8 cellular contexts compared by ENCODE assay signal in the genomic region with DNA sequence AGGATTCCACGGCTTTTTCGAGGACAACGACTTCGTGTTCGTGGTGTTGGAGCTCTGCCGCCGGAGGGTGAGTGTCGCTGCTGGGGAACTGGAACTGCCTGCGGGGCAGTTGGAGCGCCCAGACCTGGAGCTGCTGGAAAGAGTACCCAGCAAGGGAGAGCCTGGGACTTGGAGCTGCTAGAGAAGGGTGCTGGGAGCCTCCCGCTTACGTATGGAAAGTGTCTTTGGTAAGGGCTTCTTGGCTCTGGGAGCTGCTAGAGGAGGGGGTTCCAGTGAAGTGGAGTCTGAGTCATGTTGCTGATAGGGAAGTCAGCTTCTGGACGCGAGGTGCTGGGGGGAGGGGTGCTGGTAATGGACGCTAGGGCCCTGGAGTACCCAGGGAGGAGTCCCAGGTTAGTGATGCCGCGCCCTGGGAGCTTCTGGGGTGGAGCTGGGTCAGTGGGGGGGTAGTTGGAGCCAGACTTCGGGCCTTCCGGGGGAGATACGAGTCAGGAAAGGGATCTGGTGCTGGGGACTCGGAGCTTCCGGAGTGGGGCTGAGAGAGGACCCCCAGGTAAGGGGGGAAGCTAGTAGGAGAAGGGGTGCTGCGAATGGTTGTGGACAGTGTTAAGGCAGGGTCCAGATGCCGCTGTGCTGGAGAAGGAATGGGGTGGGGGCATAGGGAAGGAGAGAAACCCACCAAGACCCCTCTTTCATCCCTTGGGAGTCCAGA. TPM values are rescaled to one million over a fixed set of nuclear protein-coding genes. Genes with fewer than 3 reads are reported as not detected.
DNase-seq lines count a peak whose midpoint lies in the region; ATAC-seq, FAIRE-seq and TF ChIP-seq lines count a peak whose summit lies in the region.

No MANE protein-coding gene starts in this region.

- H3K9ac ChIP-seq in SK-N-SH (peak overlapping the region; percentile 88), endothelial cell of umbilical vein (replicated peaks; ENCODE audit: extremely low read depth, insufficient read depth, low read length) (peak overlapping the region; percentile 47), neural progenitor cell (peak overlapping the region; percentile 67)

- CTCF ChIA-PET in SK-N-SH (lab: Yijun Ruan, JAX) (interaction anchor here (1.0 to 3.1 kb wide), 4 partner anchors 10 to 357 kb away, joined by 3 to 19 read pairs (median 6); a partner anchor contains a TSS), endothelial cell of umbilical vein (lab: Charles Lee) (interaction anchor here (0.8 to 4.5 kb wide), 5 partner anchors 10 to 331 kb away, joined by 3 to 21 read pairs (median 11); no protein-coding TSS in a partner anchor)

- no peaks in the 10 kb centered on the region for H3K9me2 ChIP-seq in SK-N-SH

- peak overlapping the region; percentile 73 to 77 for H3K4me3 ChIP-seq in SK-N-SH (ENCODE audit: low read depth in 2 of 2, low read length in 1 of 2)
- H3K4me3 ChIP-seq in endothelial cell of umbilical vein (replicated peaks in 1 of 3; ENCODE audit: insufficient read depth in 1 of 3, low read depth in 1 of 3, low read length in 3 of 3): peak overlapping the region; percentile 55 to 77 (median 68)
- H3K4me3 ChIP-seq in neural progenitor cell: peak overlapping the region; percentile 95

- 0 out of 2 replicates have a peak overlapping the region, but pooled peaks have one; percentile 67 for H2AFZ ChIP-seq in SK-N-SH (ENCODE audit: low read depth)
- H2AFZ ChIP-seq in endothelial cell of umbilical vein (ENCODE audit: low read depth, low read length): peak overlapping the region; percentile 1
- peak overlapping the region; percentile 56 for H2AFZ ChIP-seq in neural progenitor cell (replicated peaks)

- H3K27me3 Mint-ChIP-seq in neural progenitor cell (ENCODE audit: insufficient read depth, low read depth): peaks cover 6% of the 10 kb centered on the region

- peaks cover 68% of the 10 kb centered on the region for H3K79me2 ChIP-seq in SK-N-SH (ENCODE audit: insufficient read depth)
- peaks cover 55% of the 10 kb centered on the region for H3K79me2 ChIP-seq in endothelial cell of umbilical vein (ENCODE audit: control insufficient read depth, insufficient read depth, low read length)
- peaks cover 57% of the 10 kb centered on the region for H3K79me2 ChIP-seq in neural progenitor cell (ENCODE audit: low read depth)

- ATAC-seq in GM21515 (IDR thresholded peaks at IDR 0.05; ENCODE audit: unreplicated experiment): no peak

- no peak for TF ChIP-seq EP300 in SK-N-SH (IDR thresholded peaks at IDR 0.05; ENCODE audit: borderline replicate concordance in 1 of 2, low read depth in 1 of 2, low read length in 1 of 2)

- TF ChIP-seq RAD21 in SK-N-SH (IDR thresholded peaks at IDR 0.05; ENCODE audit: low read length): no peak

- peaks cover 28 to 31% of the 10 kb centered on the region in 2 experiments for H3K36me3 ChIP-seq in SK-N-SH (replicated peaks in 1 of 2; ENCODE audit: control insufficient read depth in 1 of 2, insufficient read depth in 2 of 2, low read length in 1 of 2)
- peaks cover 19 to 20% of the 10 kb centered on the region in 2 experiments for H3K36me3 ChIP-seq in endothelial cell of umbilical vein (ENCODE audit: control insufficient read depth in 2 of 2, extremely low read depth in 1 of 2, insufficient read depth in 2 of 2, low read length in 2 of 2)
- peaks cover 4% of the 10 kb centered on the region for H3K36me3 ChIP-seq in neural progenitor cell

- no peaks in the 10 kb centered on the region for H3K9me1 ChIP-seq in endothelial cell of umbilical vein (replicated peaks; ENCODE audit: control insufficient read depth, extremely low read depth, insufficient read depth, low read length)

- H4K20me1 ChIP-seq in SK-N-SH (ENCODE audit: insufficient read depth) (peaks cover 26% of the 10 kb centered on the region), endothelial cell of umbilical vein (replicated peaks; ENCODE audit: control insufficient read depth, extremely low read depth, insufficient read depth, low read length) (no peaks in the 10 kb centered on the region), neural progenitor cell (ENCODE audit: low read depth) (peaks cover 53% of the 10 kb centered on the region)

- intact Hi-C loops in endothelial cell of umbilical vein (cut with micrococcal nuclease): loop anchor here (2.0 kb wide), 1 partner anchor 39 kb away; a partner anchor contains a TSS

- H3K9me3 ChIP-seq in SK-N-SH (no peaks in the 10 kb centered on the region), endothelial cell of umbilical vein (replicated peaks; ENCODE audit: control insufficient read depth, insufficient read depth, low read length) (no peaks in the 10 kb centered on the region), neural progenitor cell (ENCODE audit: low read depth) (no peaks in the 10 kb centered on the region)

- H3K4me3 Mint-ChIP-seq in neural progenitor cell: peak overlapping the region; percentile 98

- peak overlapping the region; percentile 98 for H3K4me2 ChIP-seq in SK-N-SH
- peak overlapping the region; percentile 58 for H3K4me2 ChIP-seq in endothelial cell of umbilical vein (ENCODE audit: insufficient read depth, low read length)
- peak overlapping the region; percentile 85 for H3K4me2 ChIP-seq in neural progenitor cell

- H3K4me1 ChIP-seq in SK-N-SH (ENCODE audit: control insufficient read depth in 1 of 2, insufficient read depth in 2 of 2, low read depth in 1 of 2, low read length in 1 of 2) (peaks cover 17 to 25% of the 10 kb centered on the region in 2 experiments; a peak in 2 of 4 replicates), endothelial cell of umbilical vein (ENCODE audit: control insufficient read depth, extremely low read depth, insufficient read depth, low read length) (peaks cover 27% of the 10 kb centered on the region), neural progenitor cell (peaks cover 23% of the 10 kb centered on the region)

- 3% methylated on average over 15 of the region's 24 CpGs for WGBS in SK-N-SH (ENCODE audit: low lambda C conversion rate)

- DNase-seq in NCI-H2081 (lab: John Stamatoyannopoulos, UW): peak; percentile 18 to 38
- no peak for DNase-seq in NCI-H2081 treated with DMSO at 0.1 percent for 48 hours (lab: John Stamatoyannopoulos, UW)
- DNase-seq in HT-29 (ENCODE audit: low spot score): peak; percentile 68
- DNase-seq in SK-N-SH: peak; percentile 71
- DNase-seq in endothelial cell of umbilical vein (ENCODE audit: low read depth, low spot score): peak; percentile 48
- peak; percentile 50 for DNase-seq in neural progenitor cell (ENCODE audit: low spot score)
- DNase-seq in NCI-H446 (lab: John Stamatoyannopoulos, UW): no peak

- H3F3A ChIP-seq in SK-N-SH (replicated peaks; ENCODE audit: insufficient read depth): peaks cover 11% of the 10 kb centered on the region
- H3F3A ChIP-seq in neural progenitor cell (ENCODE audit: low read depth): peaks cover 27% of the 10 kb centered on the region

- peak overlapping the region; percentile 85 for H3K27ac Mint-ChIP-seq in neural progenitor cell

- dilution Hi-C loops in endothelial cell of umbilical vein (cut with MboI; ENCODE audit: extremely low pct_ligation_motif_present, low sequenced_read_pairs): no loop called here

- peaks cover 25% of the 10 kb centered on the region for H3K4me1 Mint-ChIP-seq in neural progenitor cell

- H3K27me3 ChIP-seq in SK-N-SH (ENCODE audit: insufficient read depth) (no peaks in the 10 kb centered on the region), endothelial cell of umbilical vein (ENCODE audit: control insufficient read depth in 2 of 2, insufficient read depth in 2 of 2, low read length in 2 of 2) (no peaks in the 10 kb centered on the region), neural progenitor cell (no peaks in the 10 kb centered on the region)

- H3K9me3 Mint-ChIP-seq in neural progenitor cell: no peaks in the 10 kb centered on the region

- POLR2A ChIA-PET in SK-N-SH (lab: Yijun Ruan, JAX): interaction anchor here (0.7 to 2.0 kb wide), 3 partner anchors 10 to 358 kb away, joined by 3 to 9 read pairs (median 3); no protein-coding TSS in a partner anchor
- POLR2A ChIA-PET in endothelial cell of umbilical vein (lab: Charles Lee): interaction anchor here (0.9 kb wide), 1 partner anchor 38 kb away, joined by 3 read pairs; a partner anchor contains a TSS

- TF ChIP-seq CTCF in SK-N-SH (IDR thresholded peaks at IDR 0.05): no peak
- TF ChIP-seq CTCF in endothelial cell of umbilical vein (IDR thresholded peaks at IDR 0.05; ENCODE audit: extremely low read depth in 1 of 2, insufficient read depth in 1 of 2, low read depth in 1 of 2, low read length in 2 of 2): no peak
- TF ChIP-seq CTCF in neural progenitor cell (IDR thresholded peaks at IDR 0.05): no peak

- TF ChIP-seq POLR2A in endothelial cell of umbilical vein (IDR thresholded peaks at IDR 0.05; ENCODE audit: low read depth, low read length): no peak

- peak; percentile 49 for FAIRE-seq in endothelial cell of umbilical vein (lab: Jason Lieb, UNC)

- H3K27ac ChIP-seq in SK-N-SH (ENCODE audit: low read depth in 2 of 2, low read length in 1 of 2) (peak overlapping the region in 1 of 2 experiments; percentile 48; a peak in 2 of 4 replicates), endothelial cell of umbilical vein (ENCODE audit: insufficient read depth, low read depth, low read length) (peak overlapping the region; percentile 4), neural progenitor cell (no peak overlapping the region)

- peaks cover 29% of the 10 kb centered on the region for H3K36me3 Mint-ChIP-seq in neural progenitor cell

- BruUV-seq in endothelial cell of umbilical vein (replicated peaks; lab: Mats Ljungman, UMichigan): no TSS peak

RNA-seq across cellular contexts. Expression of a gene that starts 0.7 kb away (rescaled TPM):
- 90.6 and 99.6 TPM in 2 replicates for total RNA-seq in HT-29 (2014; rRNA removed; shearing (Covaris generic))
- polyA plus RNA-seq in SK-N-SH (2012; rRNA removed) (31.4 and 68.7 TPM in 2 replicates), endothelial cell of umbilical vein (94.9 and 111 TPM in 2 replicates)
- polyA plus RNA-seq in SK-N-SH (2012; cell fraction: cytosol; rRNA removed): 27.2 and 38.1 TPM in 2 replicates
- polyA plus RNA-seq in SK-N-SH (2012; cell fraction: nucleus; rRNA removed): 60.5 and 79.2 TPM in 2 replicates
- total RNA-seq in endothelial cell of umbilical vein (100 and 109 TPM in 2 replicates), neural progenitor cell (ENCODE audit: low replicate concordance) (93.5 and 105 TPM in 2 replicates)
- 89.5 and 108 TPM in 2 replicates for polyA plus RNA-seq in endothelial cell of umbilical vein (2011; cell fraction: cytosol; rRNA removed)
- polyA plus RNA-seq in endothelial cell of umbilical vein (2011; cell fraction: nucleus; rRNA removed): 67.3 and 75.8 TPM in 2 replicates
- polyA plus RNA-seq in endothelial cell of umbilical vein (2012): 48.4 and 101 TPM in 2 replicates
- polyA minus RNA-seq in endothelial cell of umbilical vein: 45.7 and 62.5 TPM in 2 replicates
- polyA minus RNA-seq in endothelial cell of umbilical vein (2011; cell fraction: cytosol; rRNA and poly(A)+ RNA removed): 128 TPM
- polyA minus RNA-seq in endothelial cell of umbilical vein (2011; cell fraction: nucleus; rRNA and poly(A)+ RNA removed): 21.6 and 24.9 TPM in 2 replicates

RNA-seq across cellular contexts. Expression of a gene that starts 33.6 kb away (rescaled TPM):
- 24.2 and 42.9 TPM in 2 replicates for total RNA-seq in HT-29 (2014; rRNA removed; shearing (Covaris generic))
- polyA plus RNA-seq in SK-N-SH (2012; rRNA removed): 0.03 TPM in 1 of 2 replicates, not detected in the other
- not detected in 2 replicates for polyA plus RNA-seq in SK-N-SH (2012; cell fraction: cytosol; rRNA removed)
- 0.07 TPM in 1 of 2 replicates, not detected in the other for polyA plus RNA-seq in SK-N-SH (2012; cell fraction: nucleus; rRNA removed)
- not detected in 2 replicates for total RNA-seq in endothelial cell of umbilical vein
- polyA plus RNA-seq in endothelial cell of umbilical vein: 0.15 TPM in 1 of 2 replicates, not detected in the other
- polyA plus RNA-seq in endothelial cell of umbilical vein (2011; cell fraction: cytosol; rRNA removed): not detected in 2 replicates
- 0.15 TPM in 1 of 2 replicates, not detected in the other for polyA plus RNA-seq in endothelial cell of umbilical vein (2011; cell fraction: nucleus; rRNA removed)
- not detected in 2 replicates for polyA plus RNA-seq in endothelial cell of umbilical vein (2012)
- 0.29 TPM in 1 of 2 replicates, not detected in the other for polyA minus RNA-seq in endothelial cell of umbilical vein
- polyA minus RNA-seq in endothelial cell of umbilical vein (2011; cell fraction: cytosol; rRNA and poly(A)+ RNA removed): not detected
- not detected in 2 replicates for polyA minus RNA-seq in endothelial cell of umbilical vein (2011; cell fraction: nucleus; rRNA and poly(A)+ RNA removed)
- total RNA-seq in neural progenitor cell (ENCODE audit: low replicate concordance): 1.8 and 3.8 TPM in 2 replicates

RNA-seq across cellular contexts. Expression of a gene that starts 38.2 kb away (rescaled TPM):
- total RNA-seq in HT-29 (2014; rRNA removed; shearing (Covaris generic)): 38.5 and 51.3 TPM in 2 replicates
- polyA plus RNA-seq in SK-N-SH (2012; rRNA removed) (45.6 and 59.8 TPM in 2 replicates), endothelial cell of umbilical vein (39.6 and 51.6 TPM in 2 replicates)
- 59.2 and 59.9 TPM in 2 replicates for polyA plus RNA-seq in SK-N-SH (2012; cell fraction: cytosol; rRNA removed)
- 37.5 and 74.0 TPM in 2 replicates for polyA plus RNA-seq in SK-N-SH (2012; cell fraction: nucleus; rRNA removed)
- total RNA-seq in endothelial cell of umbilical vein (80.8 and 83.5 TPM in 2 replicates), neural progenitor cell (ENCODE audit: low replicate concordance) (35.7 and 40.3 TPM in 2 replicates)
- 53.6 and 62.0 TPM in 2 replicates for polyA plus RNA-seq in endothelial cell of umbilical vein (2011; cell fraction: cytosol; rRNA removed)
- polyA plus RNA-seq in endothelial cell of umbilical vein (2011; cell fraction: nucleus; rRNA removed): 75.5 and 91.5 TPM in 2 replicates
- polyA plus RNA-seq in endothelial cell of umbilical vein (2012): 97.2 and 113 TPM in 2 replicates
- polyA minus RNA-seq in endothelial cell of umbilical vein: 142 and 180 TPM in 2 replicates
- 22.7 TPM for polyA minus RNA-seq in endothelial cell of umbilical vein (2011; cell fraction: cytosol; rRNA and poly(A)+ RNA removed)
- 34.3 and 51.5 TPM in 2 replicates for polyA minus RNA-seq in endothelial cell of umbilical vein (2011; cell fraction: nucleus; rRNA and poly(A)+ RNA removed)

RNA-seq across cellular contexts. Expression of a gene that starts 38.3 kb away (rescaled TPM):
- 7.0 and 7.9 TPM in 2 replicates for total RNA-seq in HT-29 (2014; rRNA removed; shearing (Covaris generic))
- polyA plus RNA-seq in SK-N-SH (2012; rRNA removed): 3.3 and 4.5 TPM in 2 replicates
- 4.4 and 5.0 TPM in 2 replicates for polyA plus RNA-seq in SK-N-SH (2012; cell fraction: cytosol; rRNA removed)
- 4.5 and 6.3 TPM in 2 replicates for polyA plus RNA-seq in SK-N-SH (2012; cell fraction: nucleus; rRNA removed)
- 11.8 and 15.6 TPM in 2 replicates for total RNA-seq in endothelial cell of umbilical vein
- polyA plus RNA-seq in endothelial cell of umbilical vein: 4.1 and 5.1 TPM in 2 replicates
- 4.2 and 4.7 TPM in 2 replicates for polyA plus RNA-seq in endothelial cell of umbilical vein (2011; cell fraction: cytosol; rRNA removed)
- 7.9 and 8.7 TPM in 2 replicates for polyA plus RNA-seq in endothelial cell of umbilical vein (2011; cell fraction: nucleus; rRNA removed)
- 6.8 and 9.7 TPM in 2 replicates for polyA plus RNA-seq in endothelial cell of umbilical vein (2012)
- polyA minus RNA-seq in endothelial cell of umbilical vein: 8.2 and 10.7 TPM in 2 replicates
- polyA minus RNA-seq in endothelial cell of umbilical vein (2011; cell fraction: cytosol; rRNA and poly(A)+ RNA removed): 15.3 TPM
- polyA minus RNA-seq in endothelial cell of umbilical vein (2011; cell fraction: nucleus; rRNA and poly(A)+ RNA removed): 8.6 and 12.0 TPM in 2 replicates
- 11.4 and 23.3 TPM in 2 replicates for total RNA-seq in neural progenitor cell (ENCODE audit: low replicate concordance)

Comparison
In these comparisons a context has a peak if more than half of its experiments do, and no peak if none do; other contexts are left out.
1. DNase-seq: peak in NCI-H2081 (2 of 2), HT-29 (single experiment), SK-N-SH (single experiment), endothelial cell of umbilical vein (single experiment) and neural progenitor cell (single experiment); none in NCI-H2081 treated with DMSO at 0.1 percent for 48 hours (single experiment) and NCI-H446 (0 of 2).
2. H2AFZ ChIP-seq: peak in every context shown above with its lines; median percentile 67 in SK-N-SH; 56 in neural progenitor cell; 1 in endothelial cell of umbilical vein.
3. Peak in every context shown above with its lines, with median percentiles within 50 percentile points of each other: H3K4me2 ChIP-seq, H3K4me3 ChIP-seq and H3K9ac ChIP-seq.